Comparison of ENCODE assay signal across 1 cellular context in genomic region chr22:20843501-20843900, GRCh38.
A peak's percentile ranks its signal among the peaks of the same experiment; 100 is the strongest.
TF ChIP-seq lines count a peak whose summit lies in the region.

No MANE protein-coding gene starts in this region.

TF ChIP-seq in K562, 482 proteins besides CTCF, POLR2A, EP300 and RAD21:
- TF ChIP-seq TCF15 (CRISPR knock-in tag; IDR thresholded peaks at IDR 0.05): 0 out of 2 replicates have a peak, but pooled peaks have one; percentile 16
- TF ChIP-seq ZNF277 (CRISPR knock-in tag; IDR thresholded peaks at IDR 0.05; ENCODE audit: borderline replicate concordance): 0 out of 2 replicates have a peak, but pooled peaks have one; percentile 19
- peak; percentile 51; the same call in 1 of the 2 replicates for TF ChIP-seq HMBOX1 (IDR thresholded peaks at IDR 0.05)
- TF ChIP-seq JUND (IDR thresholded peaks at IDR 0.05; ENCODE audit: borderline replicate concordance, low read depth, low read length): no peak
- TF ChIP-seq JUND (tag; IDR thresholded peaks at IDR 0.05; ENCODE audit: borderline replicate concordance, low read depth, low read length): no peak
- TF ChIP-seq FOXA3 (CRISPR knock-in tag; conservative IDR thresholded peaks at IDR 0.05 in 1 of 2, IDR thresholded peaks at IDR 0.05 in 1 of 2): 0 out of 4 replicates have a peak, but pooled peaks of 1 of the 2 experiments have one; percentile 40
- TF ChIP-seq WHSC1 (IDR thresholded peaks at IDR 0.05; ENCODE audit: low read length): peak; percentile 15
- no peak for TF ChIP-seq TAF7 (tag; IDR thresholded peaks at IDR 0.05)
- TF ChIP-seq ZBTB43 (CRISPR knock-in tag; IDR thresholded peaks at IDR 0.05): 0 out of 2 replicates have a peak, but pooled peaks have one; percentile 1
- 0 out of 2 replicates have a peak, but pooled peaks have one; percentile 24 for TF ChIP-seq OTX1 (CRISPR knock-in tag; IDR thresholded peaks at IDR 0.05)
- no peak for TF ChIP-seq HDAC1 (IDR thresholded peaks at IDR 0.05)
- peak; percentile 43; the same call in 1 of the 2 replicates for TF ChIP-seq MAX (CRISPR knock-in tag; IDR thresholded peaks at IDR 0.05)
- TF ChIP-seq ZNF785 (CRISPR knock-in tag; IDR thresholded peaks at IDR 0.05): no peak
- TF ChIP-seq NFYB (IDR thresholded peaks at IDR 0.05; ENCODE audit: extremely low read depth, insufficient read length): peak; percentile 6
